8 cellular contexts compared by ENCODE assay signal in the genomic region with DNA sequence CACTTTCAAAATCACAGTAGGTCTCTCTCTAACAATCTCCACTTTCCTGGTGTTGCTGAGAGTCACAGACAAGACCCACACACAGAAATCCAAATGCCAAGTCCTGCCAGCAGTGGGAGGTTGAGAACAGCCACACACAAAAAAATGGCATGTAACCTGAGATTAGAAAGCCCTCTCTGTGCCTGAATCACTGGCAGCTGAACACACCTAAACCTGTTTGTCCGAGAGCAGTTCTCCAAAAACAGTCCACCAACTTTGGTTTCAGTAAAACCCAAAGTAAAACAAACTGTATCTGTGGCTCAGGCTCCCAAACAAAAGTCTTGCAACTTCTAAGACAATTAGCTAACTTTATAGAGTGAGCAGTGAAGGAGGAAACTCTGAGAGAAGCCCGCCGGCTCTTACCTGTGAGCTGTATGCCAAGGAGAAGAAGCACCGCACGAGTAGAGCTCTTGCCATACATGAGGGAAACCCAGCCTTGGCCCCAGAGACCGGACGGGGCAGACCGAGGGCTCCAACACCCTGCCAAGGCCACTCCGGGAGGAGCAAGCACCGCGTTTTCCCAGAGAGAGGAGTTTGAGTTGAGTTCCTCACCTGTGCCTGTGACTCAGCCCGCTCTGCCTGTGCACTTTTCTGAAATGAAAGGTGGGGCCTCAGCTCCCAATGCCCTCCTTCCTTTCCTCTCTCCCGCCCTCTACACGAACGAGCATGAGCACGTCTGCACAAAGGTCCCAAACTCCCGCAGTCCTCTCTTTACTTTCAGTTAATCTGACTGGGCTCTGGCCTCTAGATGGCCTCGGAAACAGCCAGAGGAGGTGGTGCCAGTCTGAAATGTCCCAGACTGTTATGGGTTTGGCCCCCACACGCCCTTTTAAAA. TPM values are rescaled to one million over a fixed set of nuclear protein-coding genes. Genes with fewer than 3 reads are reported as not detected.
DNase-seq lines count a peak whose midpoint lies in the region; ATAC-seq, FAIRE-seq and TF ChIP-seq lines count a peak whose summit lies in the region.

A gene (minus strand): TSS at position 604 of the 874 bp plus-strand sequence. CDS start 144 bp downstream, at position 460.

- H3K4me1 ChIP-seq in endothelial cell of umbilical vein (ENCODE audit: control insufficient read depth, extremely low read depth, insufficient read depth, low read length), result peaks cover 51% of the 10 kb centered on the region
- H3K4me1 ChIP-seq in naive thymus-derived CD4-positive, alpha-beta T cell (ENCODE audit: control insufficient read depth in 2 of 2, insufficient read depth in 2 of 2, low read length in 2 of 2), result peaks cover 0 to 14% of the 10 kb centered on the region in 2 donors

- DNase-seq in HT1080 (ENCODE audit: low read depth), result peak; percentile 62
- peak; percentile 88 for DNase-seq in RWPE1 (ENCODE audit: low spot score)
- peak; percentile 57 for DNase-seq in endothelial cell of umbilical vein (ENCODE audit: low read depth, low spot score)
- peak in 8 of 9 donors; percentile 11 to 47 (median 28) for DNase-seq in naive thymus-derived CD4-positive, alpha-beta T cell
- no peak for DNase-seq in NCI-H187 treated with DMSO at 0.1 percent for 48 hours (lab: John Stamatoyannopoulos, UW)
- DNase-seq in NAMALWA (ENCODE audit: low spot score), result no peak
- DNase-seq in NCI-H524 treated with DMSO at 0.1 percent for 48 hours (lab: John Stamatoyannopoulos, UW), result no peak

- TF ChIP-seq POLR2A in endothelial cell of umbilical vein (IDR thresholded peaks at IDR 0.05; ENCODE audit: low read depth, low read length), result peak; percentile 68

- H3K27ac ChIP-seq in RWPE1, result peak within 1 kb of the TSS; percentile 90
- H3K27ac ChIP-seq in endothelial cell of umbilical vein (ENCODE audit: insufficient read depth, low read depth, low read length), result peak within 1 kb of the TSS; percentile 4
- H3K27ac ChIP-seq in naive thymus-derived CD4-positive, alpha-beta T cell (ENCODE audit: low read depth, low read length), result peak within 1 kb of the TSS; percentile 55

- dilution Hi-C loops in endothelial cell of umbilical vein (cut with MboI; ENCODE audit: extremely low pct_ligation_motif_present, low sequenced_read_pairs), result no loop called here

- TSS peak; percentile 70 for BruUV-seq in endothelial cell of umbilical vein (replicated peaks; lab: Mats Ljungman, UMichigan)

- peak; percentile 64 for FAIRE-seq in endothelial cell of umbilical vein (lab: Jason Lieb, UNC)

- peaks cover 0 to 19% (median 0%) of the 10 kb centered on the region in 5 donors for H3K27me3 Mint-ChIP-seq in naive thymus-derived CD4-positive, alpha-beta T cell

- peak within 1 kb of the TSS; percentile 78 to 91 (median 88) for H3K4me3 Mint-ChIP-seq in naive thymus-derived CD4-positive, alpha-beta T cell

- peaks cover 19 to 44% (median 37%) of the 10 kb centered on the region in 7 donors for H3K4me1 Mint-ChIP-seq in naive thymus-derived CD4-positive, alpha-beta T cell

- peaks cover 0 to 5% (median 0%) of the 10 kb centered on the region in 5 donors for H3K36me3 Mint-ChIP-seq in naive thymus-derived CD4-positive, alpha-beta T cell

- no peaks in the 10 kb centered on the region for H3K9me3 ChIP-seq in endothelial cell of umbilical vein (replicated peaks; ENCODE audit: control insufficient read depth, insufficient read depth, low read length)
- H3K9me3 ChIP-seq in naive thymus-derived CD4-positive, alpha-beta T cell (ENCODE audit: control insufficient read depth in 2 of 3, low read length in 3 of 3), result no peaks in the 10 kb centered on the region

- H4K20me1 ChIP-seq in endothelial cell of umbilical vein (replicated peaks; ENCODE audit: control insufficient read depth, extremely low read depth, insufficient read depth, low read length), result no peaks in the 10 kb centered on the region

- no peaks in the 10 kb centered on the region for H3K27me3 ChIP-seq in endothelial cell of umbilical vein (ENCODE audit: control insufficient read depth in 2 of 2, insufficient read depth in 2 of 2, low read length in 2 of 2)
- H3K27me3 ChIP-seq in naive thymus-derived CD4-positive, alpha-beta T cell (ENCODE audit: control insufficient read depth in 2 of 2, insufficient read depth in 2 of 2, low read length in 2 of 2), result no peaks in the 10 kb centered on the region

- H3K9me3 Mint-ChIP-seq in naive thymus-derived CD4-positive, alpha-beta T cell, result no peaks in the 10 kb centered on the region

- H3K9me1 ChIP-seq in endothelial cell of umbilical vein (replicated peaks; ENCODE audit: control insufficient read depth, extremely low read depth, insufficient read depth, low read length), result no peaks in the 10 kb centered on the region

- TF ChIP-seq CTCF in RWPE1 (conservative IDR thresholded peaks at IDR 0.05; ENCODE audit: low read depth) (peak; percentile 24; the same call in 1 of the 2 replicates), endothelial cell of umbilical vein (IDR thresholded peaks at IDR 0.05; ENCODE audit: extremely low read depth in 1 of 2, insufficient read depth in 1 of 2, low read depth in 1 of 2, low read length in 2 of 2) (no peak)

- H3K36me3 ChIP-seq in endothelial cell of umbilical vein (ENCODE audit: control insufficient read depth in 2 of 2, extremely low read depth in 1 of 2, insufficient read depth in 2 of 2, low read length in 2 of 2), result peaks cover 0 to 2% of the 10 kb centered on the region in 2 experiments
- H3K36me3 ChIP-seq in naive thymus-derived CD4-positive, alpha-beta T cell (ENCODE audit: control insufficient read depth in 2 of 3, insufficient read depth in 3 of 3, low read length in 3 of 3), result no peaks in the 10 kb centered on the region

- H3K79me2 ChIP-seq in endothelial cell of umbilical vein (ENCODE audit: control insufficient read depth, insufficient read depth, low read length), result no peaks in the 10 kb centered on the region

- peak within 1 kb of the TSS; percentile 90 for H2AFZ ChIP-seq in endothelial cell of umbilical vein (ENCODE audit: low read depth, low read length)

- POLR2A ChIA-PET in RWPE1 (lab: Yijun Ruan, JAX; ENCODE audit: low non-redundant PET) (interaction anchor here (1.2 to 1.6 kb wide), 2 partner anchors 12 kb away, joined by 3 to 7 read pairs; a partner anchor contains a TSS), endothelial cell of umbilical vein (lab: Charles Lee) (interaction anchor here (0.6 to 2.9 kb wide), 2 partner anchors 11 to 65 kb away, joined by 3 to 12 read pairs; no protein-coding TSS in a partner anchor)
- POLR2A ChIA-PET in naive thymus-derived CD4-positive, alpha-beta T cell (lab: Charles Lee), result interaction anchor here (0.6 to 3.0 kb wide), 8 partner anchors 10 to 74 kb away, joined by 3 to 18 read pairs (median 6); a partner anchor contains a TSS

- ATAC-seq in naive thymus-derived CD4-positive, alpha-beta T cell, result peak; percentile 72
- ATAC-seq in HG03280 (IDR thresholded peaks at IDR 0.05; ENCODE audit: unreplicated experiment), result no peak

- H3K27ac Mint-ChIP-seq in naive thymus-derived CD4-positive, alpha-beta T cell, result peak within 1 kb of the TSS; percentile 30 to 94 (median 75)

- peak within 1 kb of the TSS; percentile 13 to 69 (median 44) for H3K4me3 ChIP-seq in endothelial cell of umbilical vein (replicated peaks in 1 of 3; ENCODE audit: insufficient read depth in 1 of 3, low read depth in 1 of 3, low read length in 3 of 3)
- peak within 1 kb of the TSS; percentile 29 for H3K4me3 ChIP-seq in naive thymus-derived CD4-positive, alpha-beta T cell (ENCODE audit: low read length)

- peak within 1 kb of the TSS; percentile 58 for H3K9ac ChIP-seq in endothelial cell of umbilical vein (replicated peaks; ENCODE audit: extremely low read depth, insufficient read depth, low read length)

- intact Hi-C loops in endothelial cell of umbilical vein (cut with micrococcal nuclease), result loop anchor here (1.0 to 2.0 kb wide), 5 partner anchors 11 to 57 kb away; a partner anchor contains a TSS
- intact Hi-C loops in naive thymus-derived CD4-positive, alpha-beta T cell (cut with micrococcal nuclease), result loop anchor here in 1 of 2 donors (2.0 kb wide), 1 partner anchor 19 kb away; no protein-coding TSS in a partner anchor

- peak within 1 kb of the TSS; percentile 94 for H3K4me2 ChIP-seq in endothelial cell of umbilical vein (ENCODE audit: insufficient read depth, low read length)

- CTCF ChIA-PET in RWPE1 (lab: Yijun Ruan, JAX), result interaction anchor here (0.5 to 2.3 kb wide), 6 partner anchors 13 to 497 kb away, joined by 3 to 7 read pairs (median 4); no protein-coding TSS in a partner anchor
- CTCF ChIA-PET in endothelial cell of umbilical vein (lab: Charles Lee), result interaction anchor here (0.8 to 8.6 kb wide), 14 partner anchors 13 to 92 kb away, joined by 3 to 104 read pairs (median 5); no protein-coding TSS in a partner anchor
- CTCF ChIA-PET in naive thymus-derived CD4-positive, alpha-beta T cell (lab: Charles Lee), result interaction anchor here (0.9 to 2.4 kb wide), 5 partner anchors 27 to 82 kb away, joined by 3 to 11 read pairs (median 4); a partner anchor contains a TSS

TF ChIP-seq in endothelial cell of umbilical vein, 7 proteins besides CTCF, POLR2A, EP300 and RAD21 (continues in another document):
- TF ChIP-seq POLR2AphosphoS5 (IDR thresholded peaks at IDR 0.05; ENCODE audit: insufficient read depth, low read depth, low read length), result no peak
- no peak for TF ChIP-seq MYC (IDR thresholded peaks at IDR 0.05; ENCODE audit: low read depth, low read length)
- no peak for TF ChIP-seq JUN (IDR thresholded peaks at IDR 0.05; ENCODE audit: borderline replicate concordance, insufficient read depth, insufficient read length, low read depth)
- TF ChIP-seq, protein P1, sequence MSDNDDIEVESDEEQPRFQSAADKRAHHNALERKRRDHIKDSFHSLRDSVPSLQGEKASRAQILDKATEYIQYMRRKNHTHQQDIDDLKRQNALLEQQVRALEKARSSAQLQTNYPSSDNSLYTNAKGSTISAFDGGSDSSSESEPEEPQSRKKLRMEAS (IDR thresholded peaks at IDR 0.05; ENCODE audit: insufficient read depth, insufficient read length), result no peak
- no peak for TF ChIP-seq GATA2 (IDR thresholded peaks at IDR 0.05; ENCODE audit: insufficient read depth, insufficient read length, low read depth, low read length)
- no peak for TF ChIP-seq FOS (IDR thresholded peaks at IDR 0.05; ENCODE audit: borderline replicate concordance, insufficient read depth, low read length)

RNA-seq across cellular contexts. Expression of the gene that starts here (rescaled TPM):
- total RNA-seq in HT1080 (2014; rRNA removed; shearing (Covaris generic)), result 2.6 and 5.6 TPM in 2 replicates
- polyA plus RNA-seq in HT1080 (2015; cell fraction: cytosol; rRNA removed), result 10.0 and 12.2 TPM in 2 replicates
- polyA plus RNA-seq in HT1080 (2015; cell fraction: nucleus; rRNA removed), result 24.8 and 27.8 TPM in 2 replicates
- 37.1 and 49.5 TPM in 2 replicates for total RNA-seq in endothelial cell of umbilical vein
- polyA plus RNA-seq in endothelial cell of umbilical vein, result 16.5 and 21.0 TPM in 2 replicates
- polyA plus RNA-seq in endothelial cell of umbilical vein (2011; cell fraction: cytosol; rRNA removed), result 18.9 and 19.6 TPM in 2 replicates
- 36.2 and 38.7 TPM in 2 replicates for polyA plus RNA-seq in endothelial cell of umbilical vein (2011; cell fraction: nucleus; rRNA removed)
- 36.1 and 42.0 TPM in 2 replicates for polyA plus RNA-seq in endothelial cell of umbilical vein (2012)
- polyA minus RNA-seq in endothelial cell of umbilical vein, result 25.2 and 32.8 TPM in 2 replicates
- 20.5 TPM for polyA minus RNA-seq in endothelial cell of umbilical vein (2011; cell fraction: cytosol; rRNA and poly(A)+ RNA removed)
- polyA minus RNA-seq in endothelial cell of umbilical vein (2011; cell fraction: nucleus; rRNA and poly(A)+ RNA removed), result 15.4 and 18.5 TPM in 2 replicates
- total RNA-seq in naive thymus-derived CD4-positive, alpha-beta T cell, result 1 to 10 TPM in 4 of 5 experiments, under 1 TPM in 1; 0.69 to 5.9 (median 1.6) TPM
- polyA plus RNA-seq in naive thymus-derived CD4-positive, alpha-beta T cell, result 1 to 10 TPM; 1.2 to 1.5 TPM

Comparison
In these comparisons a context has a peak if more than half of its experiments do, and no peak if none do; other contexts are left out.
1. DNase-seq: peak in HT1080 (single experiment), RWPE1 (single experiment), endothelial cell of umbilical vein (single experiment) and naive thymus-derived CD4-positive, alpha-beta T cell (8 of 9); none in NCI-H187 treated with DMSO at 0.1 percent for 48 hours (single experiment), NAMALWA (single experiment) and NCI-H524 treated with DMSO at 0.1 percent for 48 hours (single experiment).
2. H3K27ac ChIP-seq: peak in every context shown above with its lines; median percentile 90 in RWPE1; 55 in naive thymus-derived CD4-positive, alpha-beta T cell; 4 in endothelial cell of umbilical vein.